Comparison of ENCODE assay signal across 8 cellular contexts in genomic region chr19:18160792-18161690, GRCh38. TPM values are rescaled to one million over a fixed set of nuclear protein-coding genes. Genes with fewer than 3 reads are reported as not detected.
A peak's percentile ranks its signal among the peaks of the same experiment; 100 is the strongest.
DNase-seq lines count a peak whose midpoint lies in the region; ATAC-seq and TF ChIP-seq lines count a peak whose summit lies in the region.

No MANE protein-coding gene starts in this region.

- peak overlapping the region; percentile 66 for H3K4me3 Mint-ChIP-seq in activated T-cell treated with anti-CD3 and anti-CD28 coated beads, Interleukin-2, amount 50 U/mL, for 4 hours
- peak overlapping the region; percentile 49 for H3K4me3 Mint-ChIP-seq in nephron progenitor cell
- peak overlapping the region; percentile 79 to 83 for H3K4me3 Mint-ChIP-seq in stimulated activated naive CD8-positive, alpha-beta T cell treated with anti-CD3 and anti-CD28 coated beads, Interleukin-15, amount 100 ng/mL, for 72 hours

- H3K36me3 ChIP-seq in esophagus squamous epithelium: peaks cover 2 to 47% (median 23%) of the 10 kb centered on the region in 3 donors

- intact Hi-C loops in esophagus squamous epithelium (cut with DNase I): no loop called here

- no peaks in the 10 kb centered on the region for H3K27me3 Mint-ChIP-seq in activated T-cell treated with anti-CD3 and anti-CD28 coated beads, Interleukin-2, amount 50 U/mL, for 4 hours (ENCODE audit: low read depth)
- no peaks in the 10 kb centered on the region for H3K27me3 Mint-ChIP-seq in nephron progenitor cell (ENCODE audit: low read depth, poor library complexity)
- no peaks in the 10 kb centered on the region for H3K27me3 Mint-ChIP-seq in stimulated activated naive CD8-positive, alpha-beta T cell treated with anti-CD3 and anti-CD28 coated beads, Interleukin-15, amount 100 ng/mL, for 72 hours

- peak; percentile 47 for ATAC-seq in HG02884 (IDR thresholded peaks at IDR 0.05; ENCODE audit: unreplicated experiment)
- ATAC-seq in activated T-cell treated with anti-CD3 and anti-CD28 coated beads, Interleukin-2, amount 50 U/mL, for 4 hours: peak; percentile 97 to 98
- ATAC-seq in stimulated activated naive CD8-positive, alpha-beta T cell treated with anti-CD3 and anti-CD28 coated beads, Interleukin-15, amount 100 ng/mL, for 72 hours: peak; percentile 91

- H3K9me3 ChIP-seq in esophagus squamous epithelium: no peaks in the 10 kb centered on the region

- no peaks in the 10 kb centered on the region for H3K27me3 ChIP-seq in esophagus squamous epithelium

- H3K36me3 Mint-ChIP-seq in activated T-cell treated with anti-CD3 and anti-CD28 coated beads, Interleukin-2, amount 50 U/mL, for 4 hours (ENCODE audit: insufficient read depth): peaks cover 13% of the 10 kb centered on the region
- H3K36me3 Mint-ChIP-seq in nephron progenitor cell (ENCODE audit: low read depth): peaks cover 27% of the 10 kb centered on the region

- no peaks in the 10 kb centered on the region for H3K9me3 Mint-ChIP-seq in activated T-cell treated with anti-CD3 and anti-CD28 coated beads, Interleukin-2, amount 50 U/mL, for 4 hours
- H3K9me3 Mint-ChIP-seq in nephron progenitor cell: no peaks in the 10 kb centered on the region
- no peaks in the 10 kb centered on the region for H3K9me3 Mint-ChIP-seq in stimulated activated naive CD8-positive, alpha-beta T cell treated with anti-CD3 and anti-CD28 coated beads, Interleukin-15, amount 100 ng/mL, for 72 hours

- TF ChIP-seq POLR2A in esophagus squamous epithelium (IDR thresholded peaks at IDR 0.05): no peak

- no peak overlapping the region for H3K27ac Mint-ChIP-seq in nephron progenitor cell
- H3K27ac Mint-ChIP-seq in stimulated activated naive CD8-positive, alpha-beta T cell treated with anti-CD3 and anti-CD28 coated beads, Interleukin-15, amount 100 ng/mL, for 72 hours: peak overlapping the region; percentile 90 to 97

- peak; percentile 21 to 82 (median 60) for TF ChIP-seq CTCF in esophagus squamous epithelium (IDR thresholded peaks at IDR 0.05)
- TF ChIP-seq CTCF in nephron progenitor cell (IDR thresholded peaks at IDR 0.05): no peak

- H3K4me3 ChIP-seq in esophagus squamous epithelium: peak overlapping the region; percentile 26 to 70 (median 46)

- H3K4me1 Mint-ChIP-seq in activated T-cell treated with anti-CD3 and anti-CD28 coated beads, Interleukin-2, amount 50 U/mL, for 4 hours (ENCODE audit: low read depth): peaks cover 12% of the 10 kb centered on the region
- peaks cover 28% of the 10 kb centered on the region for H3K4me1 Mint-ChIP-seq in nephron progenitor cell
- H3K4me1 Mint-ChIP-seq in stimulated activated naive CD8-positive, alpha-beta T cell treated with anti-CD3 and anti-CD28 coated beads, Interleukin-15, amount 100 ng/mL, for 72 hours: peaks cover 30% of the 10 kb centered on the region

- H3K27ac ChIP-seq in esophagus squamous epithelium: peak overlapping the region; percentile 77 to 87 (median 84)

- peaks cover 34 to 61% (median 44%) of the 10 kb centered on the region in 3 donors for H3K4me1 ChIP-seq in esophagus squamous epithelium

- 11 to 22% methylated on average over 13 to 20 of the region's 79 CpGs for WGBS in esophagus squamous epithelium, 2 donors

- DNase-seq in NCI-H748 (lab: John Stamatoyannopoulos, UW; ENCODE audit: unreplicated experiment): peak; percentile 37
- DNase-seq in NCI-H748 treated with DMSO at 0.1 percent for 48 hours (lab: John Stamatoyannopoulos, UW): no peak
- DNase-seq in NCI-H69 (lab: John Stamatoyannopoulos, UW): peak; percentile 89
- peak; percentile 82 for DNase-seq in activated T-cell treated with anti-CD3 and anti-CD28 coated beads, Interleukin-2, amount 50 U/mL, for 4 hours
- no peak for DNase-seq in esophagus squamous epithelium (lab: John Stamatoyannopoulos, UW)
- DNase-seq in nephron progenitor cell: peak; percentile 86
- peak; percentile 83 to 91 for DNase-seq in stimulated activated naive CD8-positive, alpha-beta T cell treated with anti-CD3 and anti-CD28 coated beads, Interleukin-15, amount 100 ng/mL, for 72 hours

RNA-seq across cellular contexts. Expression of gene PIK3R2, which starts 8.1 kb away (rescaled TPM):
- 10 to 100 TPM; 16.5 to 21.4 (median 19.6) TPM for total RNA-seq in activated T-cell treated with anti-CD3 and anti-CD28 coated beads, Interleukin-2, amount 50 U/mL, for 4 hours
- 10 to 100 TPM; 20.4 to 42.1 (median 29.1) TPM for total RNA-seq in esophagus squamous epithelium

RNA-seq across cellular contexts. Expression of gene IFI30, which starts 12.6 kb away (rescaled TPM):
- 10 to 100 TPM; 13.6 to 36.7 (median 13.8) TPM for total RNA-seq in activated T-cell treated with anti-CD3 and anti-CD28 coated beads, Interleukin-2, amount 50 U/mL, for 4 hours
- 10 to 100 TPM; 11.3 to 90.5 (median 25.7) TPM for total RNA-seq in esophagus squamous epithelium

RNA-seq across cellular contexts. Expression of gene MPV17L2, which starts 32.0 kb away (rescaled TPM):
- 10 to 100 TPM; 33.9 to 39.7 (median 35.7) TPM for total RNA-seq in activated T-cell treated with anti-CD3 and anti-CD28 coated beads, Interleukin-2, amount 50 U/mL, for 4 hours
- total RNA-seq in esophagus squamous epithelium: 10 to 100 TPM; 10.6 to 23.5 (median 14.0) TPM

RNA-seq across cellular contexts. Expression of gene RAB3A, which starts 42.8 kb away (rescaled TPM):
- 1 to 10 TPM; 3.6 to 8.0 (median 6.6) TPM for total RNA-seq in activated T-cell treated with anti-CD3 and anti-CD28 coated beads, Interleukin-2, amount 50 U/mL, for 4 hours
- total RNA-seq in esophagus squamous epithelium: under 1 TPM in 3 of 4 donors, not detected in 1; 0.30 to 0.76 (median 0.44) TPM

Comparison
In these comparisons a context has a peak if more than half of its experiments do, and no peak if none do; other contexts are left out.
1. DNase-seq: peak in NCI-H748 (single experiment), NCI-H69 (single experiment), activated T-cell treated with anti-CD3 and anti-CD28 coated beads, Interleukin-2, amount 50 U/mL, for 4 hours (single experiment), nephron progenitor cell (single experiment) and stimulated activated naive CD8-positive, alpha-beta T cell treated with anti-CD3 and anti-CD28 coated beads, Interleukin-15, amount 100 ng/mL, for 72 hours (2 of 2); none in NCI-H748 treated with DMSO at 0.1 percent for 48 hours (single experiment) and esophagus squamous epithelium (single experiment).
2. ATAC-seq: peak in every context shown above with its lines; median percentile 98 in activated T-cell treated with anti-CD3 and anti-CD28 coated beads, Interleukin-2, amount 50 U/mL, for 4 hours; 91 in stimulated activated naive CD8-positive, alpha-beta T cell treated with anti-CD3 and anti-CD28 coated beads, Interleukin-15, amount 100 ng/mL, for 72 hours; 47 in HG02884.
3. Peak in every context shown above with its lines, with median percentiles within 50 percentile points of each other: H3K4me3 Mint-ChIP-seq.